Comparison of ENCODE assay signal across 9 cellular contexts in the genomic region with DNA sequence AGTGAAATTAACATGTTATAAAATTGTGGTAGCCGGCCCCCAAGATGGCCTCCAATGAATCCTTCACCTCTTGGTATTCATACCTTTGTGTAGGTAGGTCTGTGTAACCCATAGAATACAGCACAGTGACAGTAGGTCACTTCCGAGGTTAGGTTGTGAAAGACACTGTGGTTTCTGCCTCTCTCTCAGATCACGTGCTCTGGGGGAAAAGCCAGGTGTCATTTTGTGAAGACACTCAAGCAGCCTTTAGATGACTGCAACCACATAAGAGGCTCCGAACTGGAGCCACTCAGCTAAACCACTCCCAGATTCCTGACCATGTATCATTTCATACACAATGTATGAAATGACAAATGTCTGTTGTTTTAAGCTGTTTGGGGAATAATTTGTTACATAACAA. TPM values are rescaled to one million over a fixed set of nuclear protein-coding genes. Genes with fewer than 3 reads are reported as not detected.
DNase-seq lines count a peak whose midpoint lies in the region; ATAC-seq and TF ChIP-seq lines count a peak whose summit lies in the region.
"Had no signal": no experiment of that assay in that cellular context is flagged by ENCODE, and none has a peak within 500 bp of the region (broad histone marks: within the 10 kb centered on the region; RNA-seq: fewer than 3 reads in every experiment).

No MANE protein-coding gene starts in this region.

- H3K9me3 ChIP-seq in left ventricle myocardium inferior (replicated peaks), result no peaks in the 10 kb centered on the region
- no peaks in the 10 kb centered on the region for H3K9me3 ChIP-seq in hepatocyte (ENCODE audit: low read depth)

- H3K9me3 Mint-ChIP-seq in activated CD4-positive, alpha-beta T cell treated with anti-CD3 and anti-CD28 coated beads, Interleukin-2, amount 10 ng/mL, durations not matched to agents 24 days and 14 days, result no peaks in the 10 kb centered on the region
- no peaks in the 10 kb centered on the region for H3K9me3 Mint-ChIP-seq in naive B cell

- H3K4me1 Mint-ChIP-seq in activated CD4-positive, alpha-beta T cell treated with anti-CD3 and anti-CD28 coated beads, Interleukin-2, amount 10 ng/mL, durations not matched to agents 24 days and 14 days, result peaks cover 19% of the 10 kb centered on the region
- H3K4me1 Mint-ChIP-seq in naive B cell, result peaks cover 31 to 57% (median 37%) of the 10 kb centered on the region in 3 donors

- H3K36me3 Mint-ChIP-seq in activated CD4-positive, alpha-beta T cell treated with anti-CD3 and anti-CD28 coated beads, Interleukin-2, amount 10 ng/mL, durations not matched to agents 24 days and 14 days (ENCODE audit: low read depth), result peaks cover 2% of the 10 kb centered on the region
- H3K36me3 Mint-ChIP-seq in naive B cell, result no peaks in the 10 kb centered on the region

- H3K4me3 Mint-ChIP-seq in activated CD4-positive, alpha-beta T cell treated with anti-CD3 and anti-CD28 coated beads, Interleukin-2, amount 10 ng/mL, durations not matched to agents 24 days and 14 days, result no peak overlapping the region
- H3K4me3 Mint-ChIP-seq in naive B cell, result peak overlapping the region in 3 of 8 donors; percentile 36 to 45 (median 45)

- H3K27me3 ChIP-seq in left ventricle myocardium inferior (ENCODE audit: low read depth) (no peaks in the 10 kb centered on the region), hepatocyte (no peaks in the 10 kb centered on the region)

- no peak for TF ChIP-seq CTCF in left ventricle myocardium inferior (IDR thresholded peaks at IDR 0.05; ENCODE audit: borderline replicate concordance)
- no peak for TF ChIP-seq CTCF in hepatocyte (IDR thresholded peaks at IDR 0.05; ENCODE audit: poor library complexity)

- DNase-seq in left ventricle myocardium inferior (no peak), cardiac septum (ENCODE audit: low spot score) (no peak), naive B cell (peak; percentile 63), NCI-H1436 treated with DMSO at 0.1 percent for 48 hours (lab: John Stamatoyannopoulos, UW) (no peak), NCI-H2227 (lab: John Stamatoyannopoulos, UW; ENCODE audit: unreplicated experiment) (no peak), hepatocyte (ENCODE audit: low spot score) (no peak)
- peak; percentile 89 for DNase-seq in activated CD4-positive, alpha-beta T cell treated with anti-CD3 and anti-CD28 coated beads, Interleukin-2, amount 10 ng/mL, durations not matched to agents 24 days and 14 days

- no peaks in the 10 kb centered on the region for H3K36me3 ChIP-seq in left ventricle myocardium inferior
- no peaks in the 10 kb centered on the region for H3K36me3 ChIP-seq in hepatocyte (replicated peaks; ENCODE audit: insufficient read depth, low read depth)

- peaks cover 9% of the 10 kb centered on the region for H3K4me1 ChIP-seq in left ventricle myocardium inferior
- H3K4me1 ChIP-seq in hepatocyte (ENCODE audit: insufficient read depth), result no peaks in the 10 kb centered on the region

- no peak overlapping the region for H2AFZ ChIP-seq in hepatocyte

- intact Hi-C loops in left ventricle myocardium inferior (cut with micrococcal nuclease) (no loop called here), cardiac septum (cut with DNase I) (no loop called here)
- intact Hi-C loops in activated CD4-positive, alpha-beta T cell treated with anti-CD3 and anti-CD28 coated beads, Interleukin-2, amount 10 ng/mL, durations not matched to agents 24 days and 14 days (cut with micrococcal nuclease), result no loop called here

- H3K27me3 Mint-ChIP-seq in activated CD4-positive, alpha-beta T cell treated with anti-CD3 and anti-CD28 coated beads, Interleukin-2, amount 10 ng/mL, durations not matched to agents 24 days and 14 days, result peaks cover 10% of the 10 kb centered on the region
- no peaks in the 10 kb centered on the region for H3K27me3 Mint-ChIP-seq in naive B cell

- H3K4me3 ChIP-seq in left ventricle myocardium inferior (no peak overlapping the region), hepatocyte (no peak overlapping the region)

- peaks cover 14% of the 10 kb centered on the region for H3K79me2 ChIP-seq in hepatocyte

- H3K27ac ChIP-seq in left ventricle myocardium inferior (replicated peaks), result peak overlapping the region; percentile 38
- H3K27ac ChIP-seq in hepatocyte, result no peak overlapping the region
- H3K27ac ChIP-seq: VCaP had no signal

- 92% methylated on average over 4 of the region's 4 CpGs for WGBS in hepatocyte (ENCODE audit: low lambda C conversion rate, missing lambda C conversion rate)

- ATAC-seq in HG03460 (IDR thresholded peaks at IDR 0.05; ENCODE audit: unreplicated experiment) (peak; percentile 99), naive B cell (ENCODE audit: low read depth in 2 of 2) (peak; percentile 97 to 98)

- H3K9me2 ChIP-seq in hepatocyte (replicated peaks; ENCODE audit: insufficient read depth), result no peaks in the 10 kb centered on the region

- H3K4me2 ChIP-seq in hepatocyte, result no peak overlapping the region

- H4K20me1 ChIP-seq in hepatocyte (ENCODE audit: insufficient read depth, poor library complexity, severe bottlenecking), result no peaks in the 10 kb centered on the region

- no peak overlapping the region for H3K27ac Mint-ChIP-seq in activated CD4-positive, alpha-beta T cell treated with anti-CD3 and anti-CD28 coated beads, Interleukin-2, amount 10 ng/mL, durations not matched to agents 24 days and 14 days
- H3K27ac Mint-ChIP-seq in naive B cell, result peak overlapping the region in 4 of 6 donors; percentile 74 to 88 (median 80)

RNA-seq across cellular contexts. Expression of gene USPL1, which starts 9.8 kb away (rescaled TPM):
- total RNA-seq in left ventricle myocardium inferior (9.1 TPM), cardiac septum (9.8 TPM), hepatocyte (22.0 and 26.4 TPM in 2 replicates)
- total RNA-seq in activated CD4-positive, alpha-beta T cell treated with anti-CD3 and anti-CD28 coated beads, Interleukin-2, amount 10 ng/mL, durations not matched to agents 24 days and 14 days, result 16.2 and 18.7 TPM in 2 replicates
- polyA plus RNA-seq in naive B cell (ENCODE audit: low read depth in 6 of 6) (10 to 100 TPM; 29.8 to 50.0 (median 39.3) TPM), hepatocyte (9.5 and 9.7 TPM in 2 replicates)

Comparison
In these comparisons a context has a peak if more than half of its experiments do, and no peak if none do; other contexts are left out.
1. DNase-seq: peak in activated CD4-positive, alpha-beta T cell treated with anti-CD3 and anti-CD28 coated beads, Interleukin-2, amount 10 ng/mL, durations not matched to agents 24 days and 14 days (single experiment) and naive B cell (single experiment); none in left ventricle myocardium inferior (single experiment), cardiac septum (single experiment), NCI-H1436 treated with DMSO at 0.1 percent for 48 hours (single experiment), NCI-H2227 (single experiment) and hepatocyte (single experiment).